1 cellular context compared by ENCODE assay signal in genomic region chr11:67250059-67251043, GRCh38.
TF ChIP-seq lines count a peak whose summit lies in the region.

No MANE protein-coding gene starts in this region.

TF ChIP-seq in HepG2, 621 proteins besides CTCF, POLR2A, EP300 and RAD21:
- no peak for TF ChIP-seq ZNF629 (CRISPR knock-in tag; conservative IDR thresholded peaks at IDR 0.05)
- TF ChIP-seq RBFOX2 (IDR thresholded peaks at IDR 0.05; ENCODE audit: low read depth, low read length) = peak; percentile 36; the same call in 1 of the 2 replicates
- TF ChIP-seq ZNF724P (CRISPR knock-in tag; IDR thresholded peaks at IDR 0.05; ENCODE audit: borderline replicate concordance) = no peak
- TF ChIP-seq ZNF337 (CRISPR knock-in tag; IDR thresholded peaks at IDR 0.05; ENCODE audit: borderline replicate concordance, low read depth) = no peak
- TF ChIP-seq AGO2 (optimal IDR thresholded peaks at IDR 0.05; ENCODE audit: low read depth, low read length) = peak; percentile 68
- no peak for TF ChIP-seq GZF1 (CRISPR knock-in tag; IDR thresholded peaks at IDR 0.05)
- TF ChIP-seq PCBP1 (IDR thresholded peaks at IDR 0.05; ENCODE audit: borderline replicate concordance, low read depth, low read length) = no peak
- no peak for TF ChIP-seq ZNF331 (CRISPR knock-in tag; IDR thresholded peaks at IDR 0.05)
